Comparison of ENCODE assay signal across 8 cellular contexts in the genomic region with DNA sequence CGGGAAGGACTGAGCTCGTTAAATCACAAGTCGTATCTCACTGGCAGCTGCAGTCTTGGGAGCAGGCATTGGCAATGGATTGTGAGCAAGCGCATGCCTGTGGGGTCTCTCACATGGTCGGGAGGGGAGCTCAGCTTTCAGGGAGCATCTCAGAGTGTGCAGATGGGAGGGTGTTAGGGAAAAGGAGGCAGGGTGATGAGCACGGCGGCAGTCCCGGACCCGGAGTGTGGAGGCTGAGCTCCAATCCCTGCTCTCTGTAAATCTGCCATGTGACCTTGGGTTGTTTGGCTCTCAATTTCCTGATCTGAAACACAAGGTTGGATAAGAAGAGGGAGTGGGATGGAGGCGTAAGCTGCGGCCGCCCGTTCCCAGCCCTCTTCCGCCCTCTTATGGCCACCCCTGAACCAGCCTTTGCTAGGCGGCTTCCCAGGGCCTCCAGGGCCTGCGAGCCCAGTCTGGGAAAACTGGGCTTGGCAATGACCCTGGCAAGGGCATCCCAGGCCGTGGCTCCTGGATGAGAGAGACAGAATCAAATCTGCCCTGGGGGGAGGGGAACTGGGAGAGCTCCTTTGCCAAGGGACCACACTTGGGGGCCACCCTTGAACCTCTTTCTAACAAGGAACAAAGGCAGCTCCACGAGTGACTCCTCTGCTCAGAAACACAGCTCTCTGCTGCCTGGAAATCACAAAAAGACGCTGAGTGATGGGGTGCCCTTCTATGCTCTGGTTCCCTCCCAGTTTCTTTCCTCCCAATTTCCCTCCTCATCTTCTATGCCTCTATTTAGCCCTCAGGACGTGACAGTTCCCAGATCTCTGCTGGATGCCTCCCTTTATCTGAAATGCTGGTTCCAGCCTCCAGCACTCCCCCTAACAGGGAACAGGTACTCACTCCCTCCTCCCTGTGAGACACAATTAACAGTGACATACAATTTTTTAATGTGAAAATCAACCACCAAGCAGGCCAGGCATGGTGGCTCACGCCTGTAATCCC. TPM values are rescaled to one million over a fixed set of nuclear protein-coding genes. Genes with fewer than 3 reads are reported as not detected.
A peak's percentile ranks its signal among the peaks of the same experiment; 100 is the strongest.
DNase-seq lines count a peak whose midpoint lies in the region; ATAC-seq and TF ChIP-seq lines count a peak whose summit lies in the region.

No MANE protein-coding gene starts in this region.

- H3F3A ChIP-seq in SK-N-SH (replicated peaks; ENCODE audit: insufficient read depth) = no peaks in the 10 kb centered on the region

- peak overlapping the region; percentile 97 for H2BK15ac ChIP-seq in mesenchymal stem cell (ENCODE audit: low read depth, poor library complexity, severe bottlenecking)

- peak overlapping the region; percentile 77 for H4K8ac ChIP-seq in mesenchymal stem cell (ENCODE audit: low read length)

- H3K79me1 ChIP-seq in mesenchymal stem cell (replicated peaks; ENCODE audit: low read length, poor library complexity, severe bottlenecking) = no peaks in the 10 kb centered on the region

- no peaks in the 10 kb centered on the region for H3K27me3 ChIP-seq in SK-N-SH (ENCODE audit: insufficient read depth)
- H3K27me3 ChIP-seq in mesenchymal stem cell (ENCODE audit: control insufficient read depth in 1 of 2, insufficient read depth in 1 of 2, low read length in 2 of 2) = peaks cover 3 to 5% of the 10 kb centered on the region in 2 experiments
- H3K27me3 ChIP-seq in testis = no peaks in the 10 kb centered on the region

- H3K23ac ChIP-seq in mesenchymal stem cell (ENCODE audit: low read length in 2 of 2) = no peak overlapping the region

- DNase-seq in GM03348 (ENCODE audit: low spot score) (peak; percentile 94), LNCaP clone FGC (ENCODE audit: low read depth) (peak; percentile 46), SK-N-SH (peak; percentile 89), epithelial cell of esophagus (ENCODE audit: low read depth) (peak; percentile 69), mesenchymal stem cell (peak; percentile 81), testis (peak; percentile 84)

- TF ChIP-seq POLR2A in testis (IDR thresholded peaks at IDR 0.05) = no peak

- WGBS in SK-N-SH (ENCODE audit: low lambda C conversion rate) = 27% methylated on average over 19 of the region's 21 CpGs
- 38% methylated on average over 12 of the region's 21 CpGs for WGBS in mesenchymal stem cell
- 13 to 14% methylated on average over 20 to 21 of the region's 21 CpGs for WGBS in testis, 2 donors

- intact Hi-C loops in testis (cut with DNase I; ENCODE audit: low total_unique reads) = no loop called here

- H3K9me2 ChIP-seq in SK-N-SH = no peaks in the 10 kb centered on the region

- H3K4me3 ChIP-seq in LNCaP clone FGC (ENCODE audit: low read depth, low read length) (no peak overlapping the region), SK-N-SH (ENCODE audit: low read depth in 2 of 2, low read length in 1 of 2) (peak overlapping the region; percentile 32 to 34), epithelial cell of esophagus (ENCODE audit: low read length) (no peak overlapping the region), mesenchymal stem cell (ENCODE audit: insufficient read depth in 1 of 2, low read depth in 1 of 2, low read length in 2 of 2) (peak overlapping the region; percentile 28 to 55), testis (no peak overlapping the region)

- H3K18ac ChIP-seq in mesenchymal stem cell (ENCODE audit: low read depth in 1 of 2, low read length in 2 of 2) = peak overlapping the region; percentile 38 to 84

- peaks cover 0 to 23% of the 10 kb centered on the region in 2 experiments; a peak in 1 of 4 replicates for H3K4me1 ChIP-seq in SK-N-SH (ENCODE audit: control insufficient read depth in 1 of 2, insufficient read depth in 2 of 2, low read depth in 1 of 2, low read length in 1 of 2)
- H3K4me1 ChIP-seq in mesenchymal stem cell (ENCODE audit: control insufficient read depth, insufficient read depth, low read depth, low read length) = peaks cover 7% of the 10 kb centered on the region
- H3K4me1 ChIP-seq in testis = peaks cover 8% of the 10 kb centered on the region

- CTCF ChIA-PET in SK-N-SH (lab: Yijun Ruan, JAX) = interaction anchor here (0.7 to 4.1 kb wide), 71 partner anchors 9 to 552 kb away, joined by 3 to 95 read pairs (median 5); partner anchors contain the start of genes CRTAC1, HPS1, LOXL4 and PYROXD2

- no peaks in the 10 kb centered on the region for H3K79me2 ChIP-seq in SK-N-SH (ENCODE audit: insufficient read depth)

- peak overlapping the region; percentile 28 for H4K91ac ChIP-seq in mesenchymal stem cell (ENCODE audit: low read length)

- H3K36me3 ChIP-seq in SK-N-SH (replicated peaks in 1 of 2; ENCODE audit: control insufficient read depth in 1 of 2, insufficient read depth in 2 of 2, low read length in 1 of 2) (no peaks in the 10 kb centered on the region), mesenchymal stem cell (ENCODE audit: control insufficient read depth in 1 of 2, insufficient read depth in 2 of 2, low read depth in 1 of 2, low read length in 2 of 2) (no peaks in the 10 kb centered on the region), testis (ENCODE audit: low read depth, missing control alignments) (no peaks in the 10 kb centered on the region)

- H3K9ac ChIP-seq in SK-N-SH (no peak overlapping the region), mesenchymal stem cell (ENCODE audit: low read length) (peak overlapping the region; percentile 60)

- H2BK120ac ChIP-seq in mesenchymal stem cell (ENCODE audit: low read depth, low read length) = no peak overlapping the region

- H2AFZ ChIP-seq in SK-N-SH (ENCODE audit: low read depth) (peak overlapping the region; percentile 57; the same call in 1 of the 2 replicates), mesenchymal stem cell (ENCODE audit: low read depth, low read length) (peak overlapping the region; percentile 42)

- H4K20me1 ChIP-seq in SK-N-SH (ENCODE audit: insufficient read depth) = no peaks in the 10 kb centered on the region

- peak; percentile 96 for TF ChIP-seq CTCF in LNCaP clone FGC (IDR thresholded peaks at IDR 0.05; ENCODE audit: control insufficient read depth, extremely low read depth, insufficient read depth)
- TF ChIP-seq CTCF in SK-N-SH (IDR thresholded peaks at IDR 0.05) = peak; percentile 83
- peak; percentile 82 for TF ChIP-seq CTCF in epithelial cell of esophagus (IDR thresholded peaks at IDR 0.05; ENCODE audit: insufficient read depth, low read depth, low read length, missing control alignments)
- TF ChIP-seq CTCF in testis (IDR thresholded peaks at IDR 0.05) = peak; percentile 54 to 66 (median 56)

- no peak for TF ChIP-seq EP300 in SK-N-SH (IDR thresholded peaks at IDR 0.05; ENCODE audit: borderline replicate concordance in 1 of 2, low read depth in 1 of 2, low read length in 1 of 2)

- H3K14ac ChIP-seq in mesenchymal stem cell (ENCODE audit: low read length in 2 of 2) = peak overlapping the region in 1 of 2 experiments; percentile 4

- no peak overlapping the region for H2AK5ac ChIP-seq in mesenchymal stem cell (ENCODE audit: low read length, severe bottlenecking)

- H2BK12ac ChIP-seq in mesenchymal stem cell (ENCODE audit: low read length in 2 of 2) = peak overlapping the region; percentile 41 to 66

- ATAC-seq in HG02973 (IDR thresholded peaks at IDR 0.05; ENCODE audit: unreplicated experiment) (no peak), HG03342 (IDR thresholded peaks at IDR 0.05; ENCODE audit: unreplicated experiment) (no peak)

- H3K4ac ChIP-seq in mesenchymal stem cell (ENCODE audit: low read depth in 1 of 2, low read length in 2 of 2) = peak overlapping the region in 1 of 2 experiments; percentile 13

- H3K9me3 ChIP-seq in SK-N-SH (no peaks in the 10 kb centered on the region), mesenchymal stem cell (ENCODE audit: control insufficient read depth, low read length) (no peaks in the 10 kb centered on the region), testis (no peaks in the 10 kb centered on the region)

- TF ChIP-seq RAD21 in SK-N-SH (IDR thresholded peaks at IDR 0.05; ENCODE audit: low read length) = peak; percentile 97

- peak overlapping the region in 1 of 2 experiments; percentile 72; a peak in 2 of 4 replicates for H3K27ac ChIP-seq in SK-N-SH (ENCODE audit: low read depth in 2 of 2, low read length in 1 of 2)
- H3K27ac ChIP-seq in mesenchymal stem cell (ENCODE audit: low read length, poor library complexity, severe bottlenecking) = peak overlapping the region; percentile 8
- H3K27ac ChIP-seq in testis = no peak overlapping the region

- no peak overlapping the region for H2BK5ac ChIP-seq in mesenchymal stem cell (ENCODE audit: low read depth, low read length, poor library complexity, severe bottlenecking)

- H3K4me2 ChIP-seq in SK-N-SH (peak overlapping the region; percentile 25; the same call in 1 of the 2 replicates), mesenchymal stem cell (ENCODE audit: low read length, poor library complexity, severe bottlenecking) (peak overlapping the region; percentile 75)

- POLR2A ChIA-PET in SK-N-SH (lab: Yijun Ruan, JAX) = interaction anchor here (0.6 to 1.8 kb wide), 7 partner anchors 13 to 407 kb away, joined by 3 to 10 read pairs (median 4); partner anchors contain the start of genes LOXL4 and R3HCC1L

TF ChIP-seq in SK-N-SH, 30 proteins besides CTCF, POLR2A, EP300 and RAD21 (continues in another document):
- TF ChIP-seq ELF1 (IDR thresholded peaks at IDR 0.05) (no peak), MXI1 (IDR thresholded peaks at IDR 0.05; ENCODE audit: low read depth, low read length) (peak; percentile 68; the same call in 1 of the 2 replicates), SMC3 (IDR thresholded peaks at IDR 0.05; ENCODE audit: low read depth, low read length) (peak; percentile 86), USF1 (IDR thresholded peaks at IDR 0.05; ENCODE audit: borderline replicate concordance, low read depth) (peak; percentile 58; the same call in 1 of the 2 replicates)
- TF ChIP-seq, protein P1, sequence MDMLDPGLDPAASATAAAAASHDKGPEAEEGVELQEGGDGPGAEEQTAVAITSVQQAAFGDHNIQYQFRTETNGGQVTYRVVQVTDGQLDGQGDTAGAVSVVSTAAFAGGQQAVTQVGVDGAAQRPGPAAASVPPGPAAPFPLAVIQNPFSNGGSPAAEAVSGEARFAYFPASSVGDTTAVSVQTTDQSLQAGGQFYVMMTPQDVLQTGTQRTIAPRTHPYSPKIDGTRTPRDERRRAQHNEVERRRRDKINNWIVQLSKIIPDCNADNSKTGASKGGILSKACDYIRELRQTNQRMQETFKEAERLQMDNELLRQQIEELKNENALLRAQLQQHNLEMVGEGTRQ (IDR thresholded peaks at IDR 0.05; ENCODE audit: borderline replicate concordance, low read depth, low read length) = peak; percentile 13; the same call in 1 of the 2 replicates

RNA-seq across cellular contexts. Expression of gene LOXL4, which starts 41.7 kb away (rescaled TPM):
- polyA plus RNA-seq in SK-N-SH (2012; rRNA removed) (1.4 and 1.7 TPM in 2 replicates), testis (ENCODE audit: insufficient read depth, low read depth, low replicate concordance) (14.0 TPM)
- 0.76 and 1.4 TPM in 2 replicates for polyA plus RNA-seq in SK-N-SH (2012; cell fraction: cytosol; rRNA removed)
- polyA plus RNA-seq in SK-N-SH (2012; cell fraction: nucleus; rRNA removed) = 1.8 and 2.2 TPM in 2 replicates
- 4.6 TPM for polyA plus RNA-seq in mesenchymal stem cell (2013, experiment 1 of 2)
- polyA plus RNA-seq in mesenchymal stem cell (2013, experiment 2 of 2) = 4.5 TPM
- total RNA-seq in testis = 10 to 100 TPM; 18.9 to 38.2 TPM

Comparison
In these comparisons a context has a peak if more than half of its experiments do, and no peak if none do; other contexts are left out.
1. H3K4me3 ChIP-seq: peak in SK-N-SH (2 of 2) and mesenchymal stem cell (2 of 2); none in LNCaP clone FGC (single experiment), epithelial cell of esophagus (single experiment) and testis (0 of 2).
2. Peak in every context shown above with its lines, with median percentiles within 50 percentile points of each other: DNase-seq and CTCF ChIP-seq.